26 cellular contexts compared by ENCODE assay signal in the genomic region with DNA sequence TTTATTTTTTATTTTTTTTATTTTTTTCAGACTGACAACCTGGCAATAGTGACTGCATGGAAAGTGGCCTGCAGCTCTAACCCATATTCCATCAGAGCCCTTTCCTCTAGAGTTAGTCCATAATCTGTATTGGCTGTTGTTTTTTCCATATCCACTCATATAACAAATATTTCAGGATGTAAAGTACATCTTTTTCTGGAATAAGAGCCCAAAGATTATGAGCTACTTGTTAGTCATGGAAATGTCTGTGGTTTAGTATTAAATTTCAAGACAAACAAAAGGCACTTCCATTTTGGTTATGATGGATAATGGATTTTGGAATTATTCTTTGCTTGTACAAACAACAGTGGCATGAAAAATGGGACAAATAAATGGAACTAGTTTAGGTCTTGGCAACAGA.
DNase-seq lines count a peak whose midpoint lies in the region; ATAC-seq and TF ChIP-seq lines count a peak whose summit lies in the region.
"Had no signal": no experiment of that assay in that cellular context is flagged by ENCODE, and none has a peak within 500 bp of the region (broad histone marks: within the 10 kb centered on the region; RNA-seq: fewer than 3 reads in every experiment).

No MANE protein-coding gene starts in this region.

- DNase-seq in NCI-H1417 (lab: John Stamatoyannopoulos, UW) = peak in 2 of 3 experiments; percentile 15 to 64
- DNase-seq in NCI-H1417 treated with DMSO at 0.1 percent for 48 hours (lab: John Stamatoyannopoulos, UW) = no peak
- no peak for DNase-seq in RWPE2 (ENCODE audit: low spot score)
- peak; percentile 10 for DNase-seq in dermis blood vessel endothelial cell
- peak; percentile 62 for DNase-seq in myocyte (ENCODE audit: low read depth)
- DNase-seq in transverse colon = no peak
- DNase-seq in aorta = no peak
- DNase-seq: activated naive CD4-positive, alpha-beta T cell; activated T-cell treated with anti-CD3 and anti-CD28 coated beads, Interleukin-2, amount 50 U/mL, for 1 hour; adrenal gland; DMS79 treated with DMSO at 0.1 percent for 48 hours; H7; hypothalamus; left lung; naive thymus-derived CD8-positive, alpha-beta T cell; NCI-H1436; NCI-H2171; NCI-H526 treated with DMSO at 0.1 percent for 48 hours; retina; RPMI8226 had no signal

- in situ Hi-C loops in transverse colon (cut with MboI; ENCODE audit: low pct_ligation_motif_present in 1 of 4, low pct_unique_long_range_greater_than_20kb in 1 of 4, low sequenced_read_pairs in 3 of 4) = loop anchor here in 3 of 4 donors (25.0 kb wide), 3 partner anchors 112 to 1137 kb away; no protein-coding TSS in a partner anchor

- peaks cover 11% of the 10 kb centered on the region for H3K4me1 ChIP-seq in RWPE2 (ENCODE audit: insufficient read depth, poor library complexity, severe bottlenecking)
- H3K4me1 ChIP-seq in transverse colon = peaks cover 0 to 8% (median 4%) of the 10 kb centered on the region in 4 donors
- H3K4me1 ChIP-seq in aorta (ENCODE audit: control insufficient read depth in 1 of 2, insufficient read depth in 2 of 2, low read length in 2 of 2) = no peaks in the 10 kb centered on the region
- H3K4me1 ChIP-seq: adrenal gland, gastroesophageal sphincter, left lung had no signal

- H3K27me3 ChIP-seq in RWPE2 (ENCODE audit: insufficient read depth, poor library complexity, severe bottlenecking) (no peaks in the 10 kb centered on the region), transverse colon (no peaks in the 10 kb centered on the region), aorta (ENCODE audit: control insufficient read depth in 1 of 2, insufficient read depth in 2 of 2, low read length in 1 of 2) (no peaks in the 10 kb centered on the region)
- H3K27me3 ChIP-seq: adrenal gland, gastroesophageal sphincter, left lung had no signal

- ATAC-seq in RWPE2 (ENCODE audit: low read depth) (peak; percentile 93), GM21529 (IDR thresholded peaks at IDR 0.05; ENCODE audit: unreplicated experiment) (no peak), aorta (ENCODE audit: low FRiP score) (no peak)
- ATAC-seq: gastroesophageal sphincter; HepG2; left lung; naive thymus-derived CD8-positive, alpha-beta T cell had no signal

- TF ChIP-seq POLR2A in transverse colon (IDR thresholded peaks at IDR 0.05) = no peak

- H3K36me3 ChIP-seq in RWPE2 (ENCODE audit: low read depth) (no peaks in the 10 kb centered on the region), transverse colon (no peaks in the 10 kb centered on the region), aorta (ENCODE audit: control insufficient read depth in 1 of 2, insufficient read depth in 2 of 2, low read length in 1 of 2) (no peaks in the 10 kb centered on the region)
- H3K36me3 ChIP-seq: adrenal gland, gastroesophageal sphincter, left lung had no signal

- H3K9me3 ChIP-seq in RWPE2 (ENCODE audit: severe bottlenecking) (no peaks in the 10 kb centered on the region), transverse colon (no peaks in the 10 kb centered on the region), aorta (ENCODE audit: control insufficient read depth, low read length) (no peaks in the 10 kb centered on the region)
- H3K9me3 ChIP-seq: gastroesophageal sphincter, left lung had no signal

- no peak overlapping the region for H3K4me3 ChIP-seq in RWPE2 (ENCODE audit: severe bottlenecking)
- H3K4me3 ChIP-seq in transverse colon = no peak overlapping the region
- no peak overlapping the region for H3K4me3 ChIP-seq in aorta (ENCODE audit: low read length in 2 of 2)
- H3K4me3 ChIP-seq: adrenal gland, gastroesophageal sphincter, left lung, SK-N-MC, smooth muscle cell had no signal

- peak overlapping the region; percentile 44 for H3K27ac ChIP-seq in RWPE2 (ENCODE audit: poor library complexity, severe bottlenecking)
- H3K27ac ChIP-seq in transverse colon = no peak overlapping the region
- H3K27ac ChIP-seq in aorta (ENCODE audit: low read depth in 1 of 2, low read length in 2 of 2) = no peak overlapping the region
- H3K27ac ChIP-seq: adrenal gland, gastroesophageal sphincter, HL-60, left lung, SK-N-MC had no signal

- intact Hi-C loops in transverse colon (cut with DNase I; ENCODE audit: low total_unique reads) (no loop called here), aorta (cut with DNase I) (loop anchor here in 1 of 2 donors (10.0 kb wide), 1 partner anchor 1140 kb away; no protein-coding TSS in a partner anchor)

- no peak for TF ChIP-seq EP300 in transverse colon (IDR thresholded peaks at IDR 0.05; ENCODE audit: low read depth)

- no peak for TF ChIP-seq CTCF in RWPE2 (IDR thresholded peaks at IDR 0.05; ENCODE audit: poor library complexity, severe bottlenecking)
- TF ChIP-seq CTCF in transverse colon (IDR thresholded peaks at IDR 0.05) = no peak

Comparison
In these comparisons a context has a peak if more than half of its experiments do, and no peak if none do; other contexts are left out.
1. DNase-seq: peak in NCI-H1417 (2 of 3), dermis blood vessel endothelial cell (single experiment) and myocyte (single experiment); none in NCI-H1417 treated with DMSO at 0.1 percent for 48 hours (single experiment), RWPE2 (single experiment), transverse colon (single experiment) and aorta (0 of 2).